ENCODE assay signal across 8 cellular contexts in genomic region chr19:49097453-49098288, GRCh38. TPM values are rescaled to one million over a fixed set of nuclear protein-coding genes. Genes with fewer than 3 reads are reported as not detected.
DNase-seq lines count a peak whose midpoint lies in the region; ATAC-seq, FAIRE-seq and TF ChIP-seq lines count a peak whose summit lies in the region.
"Had no signal": no experiment of that assay in that cellular context is flagged by ENCODE, and none has a peak within 500 bp of the region (broad histone marks: within the 10 kb centered on the region; RNA-seq: fewer than 3 reads in every experiment).

No MANE protein-coding gene starts in this region.

- TF ChIP-seq CTCF in GM12865 (IDR thresholded peaks at IDR 0.05; ENCODE audit: insufficient read depth, low read depth, low read length, missing control alignments) (peak; percentile 96), right atrium auricular region (IDR thresholded peaks at IDR 0.05) (peak; percentile 98 to 99)

- H3K27ac ChIP-seq in right atrium auricular region: peak overlapping the region in 1 of 2 donors; percentile 42
- no peak overlapping the region for H3K27ac ChIP-seq in small intestine (ENCODE audit: low read depth in 1 of 2, low read length in 1 of 2)
- H3K27ac ChIP-seq: skin epidermis had no signal

- no peaks in the 10 kb centered on the region for H3K27me3 Mint-ChIP-seq in T-helper 17 cell

- H3K4me1 ChIP-seq in right atrium auricular region (peaks cover 0 to 30% of the 10 kb centered on the region in 2 donors), small intestine (ENCODE audit: control insufficient read depth in 2 of 2, insufficient read depth in 1 of 2, low read depth in 1 of 2, low read length in 1 of 2) (no peaks in the 10 kb centered on the region)

- 54 to 58% (median 57%) methylated on average over 8 of the region's 8 CpGs for WGBS in small intestine, 3 donors

- H3K9me3 ChIP-seq in T-helper 17 cell (ENCODE audit: control insufficient read depth, low read length, poor library complexity, severe bottlenecking) (no peaks in the 10 kb centered on the region), right atrium auricular region (no peaks in the 10 kb centered on the region), small intestine (ENCODE audit: control insufficient read depth, low read depth) (no peaks in the 10 kb centered on the region)

- H3K4me1 Mint-ChIP-seq in T-helper 17 cell: peaks cover 16% of the 10 kb centered on the region

- peaks cover 6% of the 10 kb centered on the region for H3K36me3 Mint-ChIP-seq in T-helper 17 cell (ENCODE audit: low read depth)

- H3K4me3 ChIP-seq in GM12865 (ENCODE audit: low read depth, low read length): no peak overlapping the region
- H3K4me3 ChIP-seq in right atrium auricular region: no peak overlapping the region
- no peak overlapping the region for H3K4me3 ChIP-seq in small intestine (ENCODE audit: low read depth in 1 of 2, low read length in 2 of 2)
- H3K4me3 ChIP-seq: skin epidermis had no signal

- DNase-seq in GM12865 (ENCODE audit: low read depth) (peak; percentile 80), NCI-H1105 (lab: John Stamatoyannopoulos, UW) (peak; percentile 52), T-helper 17 cell (peak; percentile 48 to 71 (median 58)), anterior cingulate cortex (lab: John Stamatoyannopoulos, UW) (peak in 46 of 58 donors; percentile 4 to 78 (median 39)), right atrium auricular region (ENCODE audit: low spot score) (peak; percentile 66), small intestine (peak; percentile 74)

- FAIRE-seq in small intestine (lab: Jason Lieb, UNC): no peak

- peaks cover 81% of the 10 kb centered on the region for H3K36me3 ChIP-seq in right atrium auricular region
- peaks cover 27 to 30% of the 10 kb centered on the region in 2 donors for H3K36me3 ChIP-seq in small intestine (ENCODE audit: control insufficient read depth in 2 of 2, insufficient read depth in 2 of 2, low read length in 2 of 2)

- no peak overlapping the region for H3K4me3 Mint-ChIP-seq in T-helper 17 cell

- peak; percentile 92 for ATAC-seq in T-helper 17 cell
- ATAC-seq in GM18498 (IDR thresholded peaks at IDR 0.05; ENCODE audit: unreplicated experiment): no peak

- H3K27me3 ChIP-seq in right atrium auricular region: no peaks in the 10 kb centered on the region
- no peaks in the 10 kb centered on the region for H3K27me3 ChIP-seq in small intestine (ENCODE audit: control insufficient read depth in 2 of 2, insufficient read depth in 2 of 2, low read length in 2 of 2)

- H3K27ac Mint-ChIP-seq in T-helper 17 cell: no peak overlapping the region

RNA-seq across cellular contexts. Expression of gene SNRNP70, which starts 12.4 kb away (rescaled TPM):
- total RNA-seq in T-helper 17 cell (100 to 1,000 TPM; 352 to 394 TPM), right atrium auricular region (10 to 100 TPM; 62.7 to 89.4 TPM)
- 100 to 1,000 TPM; 159 to 237 (median 220) TPM for polyA plus RNA-seq in small intestine

RNA-seq across cellular contexts. Expression of gene LIN7B, which starts 16.5 kb away (rescaled TPM):
- total RNA-seq in T-helper 17 cell (1 to 10 TPM; 4.7 to 5.2 TPM), right atrium auricular region (10 to 100 TPM; 31.5 to 35.0 TPM)
- polyA plus RNA-seq in small intestine: 10 to 100 TPM in 2 of 3 donors, 1 to 10 TPM in 1; 8.4 to 21.9 (median 20.5) TPM

RNA-seq across cellular contexts. Expression of gene C19orf73, which starts 21.3 kb away (rescaled TPM):
- total RNA-seq in T-helper 17 cell (1 to 10 TPM; 3.6 to 3.9 TPM), right atrium auricular region (1 to 10 TPM; 3.1 to 5.9 TPM)
- polyA plus RNA-seq in small intestine: 1 to 10 TPM; 3.8 to 7.6 (median 5.0) TPM

RNA-seq across cellular contexts. Expression of gene PPFIA3, which starts 21.7 kb away (rescaled TPM):
- 1 to 10 TPM; 2.6 to 3.9 TPM for total RNA-seq in T-helper 17 cell
- 1 to 10 TPM; 5.0 to 6.8 TPM for total RNA-seq in right atrium auricular region
- polyA plus RNA-seq in small intestine: 10 to 100 TPM; 28.2 to 48.6 (median 32.0) TPM

RNA-seq across cellular contexts. Expression of gene KCNA7, which starts 25.2 kb away (rescaled TPM):
- total RNA-seq in T-helper 17 cell (not detected), right atrium auricular region (1 to 10 TPM in 1 of 2 donors, under 1 TPM in 1; 0.35 to 3.2 TPM)
- not detected for polyA plus RNA-seq in small intestine

Comparison
In these comparisons a context has a peak if more than half of its experiments do, and no peak if none do; other contexts are left out.
1. RNA of gene LIN7B, which starts 16.5 kb away (total RNA-seq): 31.5 to 35.0 TPM in right atrium auricular region; 4.7 to 5.2 TPM in T-helper 17 cell; every median in the first group is over 4 times any median in the second.
2. Peak in every context shown above with its lines, with median percentiles within 50 percentile points of each other: DNase-seq.